In genomic region chr11:126474888-126475626, GRCh38 we compare ENCODE assay signal across 23 cellular contexts.
DNase-seq lines count a peak whose midpoint lies in the region; ATAC-seq and TF ChIP-seq lines count a peak whose summit lies in the region.
"Had no signal": no experiment of that assay in that cellular context is flagged by ENCODE, and none has a peak within 500 bp of the region (broad histone marks: within the 10 kb centered on the region; RNA-seq: fewer than 3 reads in every experiment).

No MANE protein-coding gene starts in this region.

- H3K27ac Mint-ChIP-seq in endothelial cell (ENCODE audit: unreplicated experiment): no peak overlapping the region
- H3K27ac Mint-ChIP-seq: activated CD4-positive, alpha-beta memory T cell treated with anti-CD3 and anti-CD28 coated beads for 36 hours; activated naive CD4-positive, alpha-beta T cell treated with anti-CD3 and anti-CD28 coated beads for 36 hours had no signal

- H3K27me3 ChIP-seq in lower lobe of right lung (ENCODE audit: low read depth) (no peaks in the 10 kb centered on the region), upper lobe of right lung (no peaks in the 10 kb centered on the region)
- H3K27me3 ChIP-seq: heart left ventricle had no signal

- peaks cover 9% of the 10 kb centered on the region for H3K4me1 ChIP-seq in lower lobe of right lung
- no peaks in the 10 kb centered on the region for H3K4me1 ChIP-seq in upper lobe of right lung

- H3K36me3 Mint-ChIP-seq in endothelial cell (ENCODE audit: low read depth, unreplicated experiment): no peaks in the 10 kb centered on the region
- H3K36me3 Mint-ChIP-seq: activated CD4-positive, alpha-beta memory T cell treated with anti-CD3 and anti-CD28 coated beads for 36 hours had no signal

- intact Hi-C loops in lower lobe of right lung (cut with DNase I) (no loop called here), upper lobe of right lung (cut with DNase I) (no loop called here)

- H3K4me3 ChIP-seq in lower lobe of right lung: no peak overlapping the region
- H3K4me3 ChIP-seq in upper lobe of right lung: no peak overlapping the region
- H3K4me3 ChIP-seq: heart left ventricle, transverse colon had no signal

- no peak for TF ChIP-seq POLR2A in GM18505 (IDR thresholded peaks at IDR 0.05; ENCODE audit: borderline replicate concordance, extremely low read depth, insufficient read depth, insufficient read length)

- ATAC-seq in lower lobe of right lung (peak in 1 of 2 donors; percentile 4), upper lobe of right lung (peak; percentile 16), HG03139 (IDR thresholded peaks at IDR 0.05; ENCODE audit: unreplicated experiment) (no peak), GM18505 (IDR thresholded peaks at IDR 0.05; ENCODE audit: unreplicated experiment) (no peak)
- ATAC-seq: PC-3 had no signal

- TF ChIP-seq CTCF in endothelial cell (IDR thresholded peaks at IDR 0.05; ENCODE audit: unreplicated experiment): no peak
- TF ChIP-seq CTCF in lower lobe of right lung (IDR thresholded peaks at IDR 0.05): no peak
- no peak for TF ChIP-seq CTCF in upper lobe of right lung (IDR thresholded peaks at IDR 0.05)

- H3K9me3 ChIP-seq in lower lobe of right lung (no peaks in the 10 kb centered on the region), upper lobe of right lung (no peaks in the 10 kb centered on the region)
- H3K9me3 ChIP-seq: heart left ventricle, transverse colon had no signal

- H3K36me3 ChIP-seq in lower lobe of right lung: no peaks in the 10 kb centered on the region
- H3K36me3 ChIP-seq in upper lobe of right lung: no peaks in the 10 kb centered on the region
- H3K36me3 ChIP-seq: heart left ventricle, transverse colon had no signal

- H3K4me1 Mint-ChIP-seq in endothelial cell (ENCODE audit: unreplicated experiment): peaks cover 2% of the 10 kb centered on the region

- H3K4me3 Mint-ChIP-seq in endothelial cell (ENCODE audit: unreplicated experiment): no peak overlapping the region
- H3K4me3 Mint-ChIP-seq: activated CD4-positive, alpha-beta memory T cell treated with anti-CD3 and anti-CD28 coated beads for 36 hours; activated naive CD4-positive, alpha-beta T cell treated with anti-CD3 and anti-CD28 coated beads for 36 hours had no signal

- no peaks in the 10 kb centered on the region for H3K9me3 Mint-ChIP-seq in endothelial cell (ENCODE audit: unreplicated experiment)
- H3K9me3 Mint-ChIP-seq: activated CD4-positive, alpha-beta memory T cell treated with anti-CD3 and anti-CD28 coated beads for 36 hours; activated naive CD4-positive, alpha-beta T cell treated with anti-CD3 and anti-CD28 coated beads for 36 hours had no signal

- peak; percentile 4 for DNase-seq in DMS 273 (lab: John Stamatoyannopoulos, UW; ENCODE audit: unreplicated experiment)
- no peak for DNase-seq in DMS 273 treated with DMSO at 0.1 percent for 48 hours (lab: John Stamatoyannopoulos, UW)
- DNase-seq in endothelial cell (ENCODE audit: low spot score): peak; percentile 22
- no peak for DNase-seq in lower lobe of right lung
- DNase-seq in upper lobe of right lung: no peak
- no peak for DNase-seq in activated T-cell treated with anti-CD3 and anti-CD28 coated beads, Interleukin-2, amount 50 U/mL, for 48 hours
- DNase-seq: activated CD4-positive, alpha-beta memory T cell treated with anti-CD3 and anti-CD28 coated beads for 36 hours; activated naive CD4-positive, alpha-beta T cell treated with anti-CD3 and anti-CD28 coated beads for 36 hours; activated T-cell treated with anti-CD3 and anti-CD28 coated beads, Interleukin-2, amount 50 U/mL, for 1 hour; amygdala; DMS79 treated with DMSO at 0.1 percent for 48 hours; Karpas-422; mammary epithelial cell; NCI-H187 treated with DMSO at 0.1 percent for 48 hours; NCI-H226; PC-3; stimulated activated CD4-positive, alpha-beta T cell treated with anti-CD3 and anti-CD28 coated beads, Interleukin-2, amount 100 ng/mL, for 24 hours; stimulated activated naive CD4-positive, alpha-beta T cell; transverse colon had no signal

- H3K27ac ChIP-seq in lower lobe of right lung (peak overlapping the region; percentile 62), upper lobe of right lung (peak overlapping the region; percentile 48)
- H3K27ac ChIP-seq: 22Rv1, transverse colon had no signal

- peaks cover 9% of the 10 kb centered on the region for H3K27me3 Mint-ChIP-seq in endothelial cell (ENCODE audit: unreplicated experiment)

Comparison
In these comparisons a context has a peak if more than half of its experiments do, and no peak if none do; other contexts are left out.
1. DNase-seq: peak in DMS 273 (single experiment) and endothelial cell (single experiment); none in DMS 273 treated with DMSO at 0.1 percent for 48 hours (single experiment), lower lobe of right lung (single experiment), upper lobe of right lung (single experiment) and activated T-cell treated with anti-CD3 and anti-CD28 coated beads, Interleukin-2, amount 50 U/mL, for 48 hours (0 of 2).